ENCODE assay signal across 11 cellular contexts in genomic region chr15:75298541-75299310, GRCh38. TPM values are rescaled to one million over a fixed set of nuclear protein-coding genes. Genes with fewer than 3 reads are reported as not detected.
A peak's percentile ranks its signal among the peaks of the same experiment; 100 is the strongest.
DNase-seq lines count a peak whose midpoint lies in the region; ATAC-seq and TF ChIP-seq lines count a peak whose summit lies in the region.
"Not testable (repeated sequence)": the region's sequence is repeated elsewhere in the genome, so short reads cannot be mapped to it uniquely, and the experiment has no call there.
"Had no signal": no experiment of that assay in that cellular context is flagged by ENCODE, and none has a peak within 500 bp of the region (broad histone marks: within the 10 kb centered on the region; RNA-seq: fewer than 3 reads in every experiment).

No MANE protein-coding gene starts in this region.

- not testable (repeated sequence) for H3K27ac Mint-ChIP-seq in T-cell; activated naive CD8-positive, alpha-beta T cell treated with anti-CD3 and anti-CD28 coated beads, Interleukin-2, amount 10 ng/mL, durations not matched to agents 7 days and 5 days; stimulated activated naive B cell treated with anti-CD40 and anti-IgM and Interleukin-4, amounts not matched to agents 10 μg/mL and 1 μg/mL and 100 μg/mL, for 72 hours

- CTCF ChIA-PET in T-cell (lab: Charles Lee): interaction anchor here in 1 of 2 donors (0.6 kb wide), 1 partner anchor 781 kb away, joined by 3 read pairs; no protein-coding TSS in a partner anchor

- not testable (repeated sequence) for H3K27ac ChIP-seq in DND-41 (ENCODE audit: low read length); gastroesophageal sphincter; lower lobe of right lung

- H3K9me3 Mint-ChIP-seq in T-cell; activated naive CD8-positive, alpha-beta T cell treated with anti-CD3 and anti-CD28 coated beads, Interleukin-2, amount 10 ng/mL, durations not matched to agents 7 days and 5 days; stimulated activated naive B cell treated with anti-CD40 and anti-IgM and Interleukin-4, amounts not matched to agents 10 μg/mL and 1 μg/mL and 100 μg/mL, for 72 hours: not testable (repeated sequence)

- not testable (repeated sequence) for TF ChIP-seq EP300 in gastroesophageal sphincter (IDR thresholded peaks at IDR 0.05)

- not testable (repeated sequence) for H3K36me3 Mint-ChIP-seq in T-cell; activated naive CD8-positive, alpha-beta T cell treated with anti-CD3 and anti-CD28 coated beads, Interleukin-2, amount 10 ng/mL, durations not matched to agents 7 days and 5 days; stimulated activated naive B cell treated with anti-CD40 and anti-IgM and Interleukin-4, amounts not matched to agents 10 μg/mL and 1 μg/mL and 100 μg/mL, for 72 hours

- not testable (repeated sequence) for H3K4me1 ChIP-seq in DND-41 (ENCODE audit: insufficient read depth, low read length); gastroesophageal sphincter; lower lobe of right lung

- H3K36me3 ChIP-seq in DND-41 (ENCODE audit: insufficient read depth, low read length); gastroesophageal sphincter; lower lobe of right lung: not testable (repeated sequence)

- intact Hi-C loops in lower lobe of right lung (cut with DNase I): not testable (repeated sequence)

- POLR2A ChIA-PET in T-cell (lab: Charles Lee); activated naive CD8-positive, alpha-beta T cell treated with anti-CD3 and anti-CD28 coated beads, Interleukin-2, amount 10 ng/mL, durations not matched to agents 7 days and 5 days (lab: Charles Lee): not testable (repeated sequence)

- not testable (repeated sequence) for H3K9ac ChIP-seq in DND-41 (ENCODE audit: low read depth, low read length)

- not testable (repeated sequence) for H3K27me3 Mint-ChIP-seq in T-cell; activated naive CD8-positive, alpha-beta T cell treated with anti-CD3 and anti-CD28 coated beads, Interleukin-2, amount 10 ng/mL, durations not matched to agents 7 days and 5 days
- peaks cover 11 to 25% of the 10 kb centered on the region in 2 donors for H3K27me3 Mint-ChIP-seq in stimulated activated naive B cell treated with anti-CD40 and anti-IgM and Interleukin-4, amounts not matched to agents 10 μg/mL and 1 μg/mL and 100 μg/mL, for 72 hours

- not testable (repeated sequence) for DNase-seq in DND-41; activated naive CD8-positive, alpha-beta T cell treated with anti-CD3 and anti-CD28 coated beads, Interleukin-2, amount 10 ng/mL, durations not matched to agents 7 days and 5 days; lower lobe of right lung; stimulated activated naive B cell treated with anti-CD40 and anti-IgM and Interleukin-4, amounts not matched to agents 10 μg/mL and 1 μg/mL and 100 μg/mL, for 72 hours
- peak in 1 of 34 experiments; percentile 10 for DNase-seq in T-cell

- not testable (repeated sequence) for H3K4me3 Mint-ChIP-seq in T-cell; activated naive CD8-positive, alpha-beta T cell treated with anti-CD3 and anti-CD28 coated beads, Interleukin-2, amount 10 ng/mL, durations not matched to agents 7 days and 5 days; stimulated activated naive B cell treated with anti-CD40 and anti-IgM and Interleukin-4, amounts not matched to agents 10 μg/mL and 1 μg/mL and 100 μg/mL, for 72 hours

- not testable (repeated sequence) for H3K9me3 ChIP-seq in DND-41 (ENCODE audit: insufficient read depth, low read length, severe bottlenecking); gastroesophageal sphincter; lower lobe of right lung

- TF ChIP-seq CTCF in DND-41 (IDR thresholded peaks at IDR 0.05; ENCODE audit: borderline replicate concordance, extremely low read depth, low read length, poor library complexity, severe bottlenecking); gastroesophageal sphincter (IDR thresholded peaks at IDR 0.05); lower lobe of right lung (IDR thresholded peaks at IDR 0.05): not testable (repeated sequence)

- H3K4me2 ChIP-seq in DND-41 (ENCODE audit: insufficient read depth, low read length): not testable (repeated sequence)

- H3K4me3 ChIP-seq in DND-41 (ENCODE audit: low read depth in 1 of 2, low read length in 2 of 2); gastroesophageal sphincter; lower lobe of right lung: not testable (repeated sequence)

- ATAC-seq in DND-41 (ENCODE audit: insufficient read depth, low read depth) (peak; percentile 62), GM19395 (IDR thresholded peaks at IDR 0.05; ENCODE audit: unreplicated experiment) (peak; percentile 63), HG02798 (IDR thresholded peaks at IDR 0.05; ENCODE audit: poor library complexity, unreplicated experiment) (peak; percentile 57), T-cell (replicated peaks in 1 of 4) (peak; percentile 94 to 97 (median 97)), gastroesophageal sphincter (peak; percentile 41), lower lobe of right lung (peak; percentile 92 to 96)
- peak; percentile 94 for ATAC-seq in activated naive CD8-positive, alpha-beta T cell treated with anti-CD3 and anti-CD28 coated beads, Interleukin-2, amount 10 ng/mL, durations not matched to agents 7 days and 5 days (ENCODE audit: low read depth)
- ATAC-seq in stimulated activated naive B cell treated with anti-CD40 and anti-IgM and Interleukin-4, amounts not matched to agents 10 μg/mL and 1 μg/mL and 100 μg/mL, for 72 hours (replicated peaks): peak; percentile 97 to 98

- not testable (repeated sequence) for H3K4me1 Mint-ChIP-seq in T-cell; activated naive CD8-positive, alpha-beta T cell treated with anti-CD3 and anti-CD28 coated beads, Interleukin-2, amount 10 ng/mL, durations not matched to agents 7 days and 5 days; stimulated activated naive B cell treated with anti-CD40 and anti-IgM and Interleukin-4, amounts not matched to agents 10 μg/mL and 1 μg/mL and 100 μg/mL, for 72 hours

- TF ChIP-seq POLR2A in gastroesophageal sphincter (IDR thresholded peaks at IDR 0.05): not testable (repeated sequence)

- WGBS in gastroesophageal sphincter (ENCODE audit: low coverage in 1 of 2), 2 donors: no CpG with 5 or more reads among the region's 13 CpGs

- not testable (repeated sequence) for H3K27me3 ChIP-seq in DND-41 (ENCODE audit: insufficient read depth, low read length, poor library complexity); gastroesophageal sphincter; lower lobe of right lung (ENCODE audit: low read depth)

- H4K20me1 ChIP-seq in DND-41 (ENCODE audit: insufficient read depth, low read length): not testable (repeated sequence)

- H3K79me2 ChIP-seq in DND-41 (ENCODE audit: insufficient read depth, low read length): not testable (repeated sequence)

- H2AFZ ChIP-seq in DND-41 (ENCODE audit: low read depth, low read length): not testable (repeated sequence)

RNA-seq across cellular contexts. Expression of gene GOLGA6D, which starts 16.1 kb away (rescaled TPM):
- under 1 TPM in 2 of 5 donors, not detected in 3; 0.13 to 0.15 TPM for total RNA-seq in T-cell
- not detected for total RNA-seq in activated naive CD8-positive, alpha-beta T cell treated with anti-CD3 and anti-CD28 coated beads, Interleukin-2, amount 10 ng/mL, durations not matched to agents 7 days and 5 days
- not detected for total RNA-seq in gastroesophageal sphincter
- not detected for total RNA-seq in lower lobe of right lung
- total RNA-seq: activated CD4-positive, alpha-beta T cell treated with anti-CD3 and anti-CD28 coated beads, Interleukin-2, amount 10 ng/mL, durations not matched to agents 7 days and 5 days; dermis microvascular lymphatic vessel endothelial cell; tibial nerve had no signal

RNA-seq across cellular contexts. Expression of gene COMMD4, which starts 37.1 kb away (rescaled TPM):
- total RNA-seq in T-cell: 10 to 100 TPM; 25.0 to 38.7 (median 34.2) TPM
- total RNA-seq in activated naive CD8-positive, alpha-beta T cell treated with anti-CD3 and anti-CD28 coated beads, Interleukin-2, amount 10 ng/mL, durations not matched to agents 7 days and 5 days: 10 to 100 TPM; 78.2 to 79.3 TPM
- 10 to 100 TPM; 30.0 to 65.2 (median 50.4) TPM for total RNA-seq in gastroesophageal sphincter
- 59.0 TPM for total RNA-seq in lower lobe of right lung

RNA-seq across cellular contexts. Expression of gene GOLGA6C, which starts 40.6 kb away (rescaled TPM):
- total RNA-seq in T-cell (not detected), gastroesophageal sphincter (not detected), lower lobe of right lung (not detected)
- total RNA-seq in activated naive CD8-positive, alpha-beta T cell treated with anti-CD3 and anti-CD28 coated beads, Interleukin-2, amount 10 ng/mL, durations not matched to agents 7 days and 5 days: not detected
- total RNA-seq: activated CD4-positive, alpha-beta T cell treated with anti-CD3 and anti-CD28 coated beads, Interleukin-2, amount 10 ng/mL, durations not matched to agents 7 days and 5 days; dermis microvascular lymphatic vessel endothelial cell had no signal

RNA-seq across cellular contexts. Expression of gene NEIL1, which starts 48.1 kb away (rescaled TPM):
- total RNA-seq in T-cell (10 to 100 TPM; 11.9 to 35.0 (median 15.1) TPM), gastroesophageal sphincter (10 to 100 TPM in 3 of 4 donors, 1 to 10 TPM in 1; 8.7 to 47.8 (median 28.9) TPM), lower lobe of right lung (43.7 TPM)
- total RNA-seq in activated naive CD8-positive, alpha-beta T cell treated with anti-CD3 and anti-CD28 coated beads, Interleukin-2, amount 10 ng/mL, durations not matched to agents 7 days and 5 days: 1 to 10 TPM; 8.6 to 9.8 TPM

Comparison
In these comparisons a context has a peak if more than half of its experiments do, and no peak if none do; other contexts are left out.
1. ATAC-seq: peak in every context shown above with its lines; median percentile 98 in stimulated activated naive B cell treated with anti-CD40 and anti-IgM and Interleukin-4, amounts not matched to agents 10 μg/mL and 1 μg/mL and 100 μg/mL, for 72 hours; 97 in T-cell; 94 in activated naive CD8-positive, alpha-beta T cell treated with anti-CD3 and anti-CD28 coated beads, Interleukin-2, amount 10 ng/mL, durations not matched to agents 7 days and 5 days; 94 in lower lobe of right lung; 63 in GM19395; 62 in DND-41; 57 in HG02798; 41 in gastroesophageal sphincter.